Comparison of ENCODE assay signal across 10 cellular contexts in genomic region chr4:105059337-105059736, GRCh38.
DNase-seq lines count a peak whose midpoint lies in the region; ATAC-seq and TF ChIP-seq lines count a peak whose summit lies in the region.
"Had no signal": no experiment of that assay in that cellular context is flagged by ENCODE, and none has a peak within 500 bp of the region (broad histone marks: within the 10 kb centered on the region; RNA-seq: fewer than 3 reads in every experiment).

No MANE protein-coding gene starts in this region.

- in situ Hi-C loops in ACHN (cut with HindIII; ENCODE audit: low pct_ligation_motif_present, low pct_unique_long_range_greater_than_20kb, low sequenced_read_pairs) = no loop called here

- no peak for TF ChIP-seq CTCF in WERI-Rb-1 (IDR thresholded peaks at IDR 0.05; ENCODE audit: low read depth, low read length)

- peak overlapping the region in 2 of 3 donors; percentile 22 to 76 for H3K27ac Mint-ChIP-seq in CD4-positive, CD25-positive, alpha-beta regulatory T cell
- peak overlapping the region; percentile 83 for H3K27ac Mint-ChIP-seq in activated T-helper 17 cell treated with anti-CD3 and anti-CD28 coated beads, Interleukin-2, amount 50 U/mL, for 72 hours

- no peaks in the 10 kb centered on the region for H3K36me3 ChIP-seq in CD4-positive, CD25-positive, alpha-beta regulatory T cell (ENCODE audit: control insufficient read depth, insufficient read depth, low read length)
- H3K36me3 ChIP-seq in WERI-Rb-1 = no peaks in the 10 kb centered on the region
- H3K36me3 ChIP-seq: cardiac muscle cell had no signal

- peaks cover 12% of the 10 kb centered on the region for H3K4me1 ChIP-seq in CD4-positive, CD25-positive, alpha-beta regulatory T cell (ENCODE audit: control insufficient read depth, insufficient read depth, low read length, poor library complexity, severe bottlenecking)

- H3K9me3 Mint-ChIP-seq in CD4-positive, CD25-positive, alpha-beta regulatory T cell = no peaks in the 10 kb centered on the region
- no peaks in the 10 kb centered on the region for H3K9me3 Mint-ChIP-seq in activated T-helper 17 cell treated with anti-CD3 and anti-CD28 coated beads, Interleukin-2, amount 50 U/mL, for 72 hours

- H3K36me3 Mint-ChIP-seq in CD4-positive, CD25-positive, alpha-beta regulatory T cell = no peaks in the 10 kb centered on the region
- no peaks in the 10 kb centered on the region for H3K36me3 Mint-ChIP-seq in activated T-helper 17 cell treated with anti-CD3 and anti-CD28 coated beads, Interleukin-2, amount 50 U/mL, for 72 hours (ENCODE audit: low read depth)

- no peaks in the 10 kb centered on the region for H3K27me3 Mint-ChIP-seq in CD4-positive, CD25-positive, alpha-beta regulatory T cell
- no peaks in the 10 kb centered on the region for H3K27me3 Mint-ChIP-seq in activated T-helper 17 cell treated with anti-CD3 and anti-CD28 coated beads, Interleukin-2, amount 50 U/mL, for 72 hours

- no peak for ATAC-seq in CD4-positive, CD25-positive, alpha-beta regulatory T cell (ENCODE audit: low read depth in 2 of 2)
- ATAC-seq in GM19023 (IDR thresholded peaks at IDR 0.05; ENCODE audit: unreplicated experiment) (peak; percentile 16), HG03097 (IDR thresholded peaks at IDR 0.05; ENCODE audit: low FRiP score, unreplicated experiment) (peak; percentile 10), GM19397 (IDR thresholded peaks at IDR 0.05; ENCODE audit: unreplicated experiment) (no peak)
- peak; percentile 57 for ATAC-seq in activated T-helper 17 cell treated with anti-CD3 and anti-CD28 coated beads, Interleukin-2, amount 50 U/mL, for 72 hours (replicated peaks)

- no peak overlapping the region for H3K4me3 ChIP-seq in CD4-positive, CD25-positive, alpha-beta regulatory T cell (ENCODE audit: low read depth, low read length)
- H3K4me3 ChIP-seq in WERI-Rb-1 (ENCODE audit: low read depth, low read length) = no peak overlapping the region
- H3K4me3 ChIP-seq: cardiac muscle cell had no signal

- H3K9me3 ChIP-seq in CD4-positive, CD25-positive, alpha-beta regulatory T cell (ENCODE audit: control insufficient read depth in 2 of 2, low read length in 2 of 2) = no peaks in the 10 kb centered on the region
- no peaks in the 10 kb centered on the region for H3K9me3 ChIP-seq in WERI-Rb-1 (ENCODE audit: severe bottlenecking)

- H3K4me1 Mint-ChIP-seq in CD4-positive, CD25-positive, alpha-beta regulatory T cell = peaks cover 21 to 42% (median 22%) of the 10 kb centered on the region in 4 donors
- H3K4me1 Mint-ChIP-seq in activated T-helper 17 cell treated with anti-CD3 and anti-CD28 coated beads, Interleukin-2, amount 50 U/mL, for 72 hours = peaks cover 39% of the 10 kb centered on the region

- H3K27ac ChIP-seq in CD4-positive, CD25-positive, alpha-beta regulatory T cell (ENCODE audit: insufficient read depth, low read length, poor library complexity, severe bottlenecking) = no peak overlapping the region
- no peak overlapping the region for H3K27ac ChIP-seq in WERI-Rb-1
- H3K27ac ChIP-seq: cardiac muscle cell had no signal

- DNase-seq in CD4-positive, CD25-positive, alpha-beta regulatory T cell = no peak
- DNase-seq in ACHN = no peak
- no peak for DNase-seq in WERI-Rb-1
- DNase-seq in NCI-H2196 (lab: John Stamatoyannopoulos, UW; ENCODE audit: unreplicated experiment) = no peak
- DNase-seq: DND-41 had no signal

- no peak overlapping the region for H3K4me3 Mint-ChIP-seq in CD4-positive, CD25-positive, alpha-beta regulatory T cell
- peak overlapping the region; percentile 63 for H3K4me3 Mint-ChIP-seq in activated T-helper 17 cell treated with anti-CD3 and anti-CD28 coated beads, Interleukin-2, amount 50 U/mL, for 72 hours

- H3K27me3 ChIP-seq in CD4-positive, CD25-positive, alpha-beta regulatory T cell (ENCODE audit: control insufficient read depth, insufficient read depth, low read length) = no peaks in the 10 kb centered on the region
- no peaks in the 10 kb centered on the region for H3K27me3 ChIP-seq in WERI-Rb-1 (ENCODE audit: insufficient read depth, low read depth, severe bottlenecking)
- H3K27me3 ChIP-seq: cardiac muscle cell had no signal

Comparison
In these comparisons a context has a peak if more than half of its experiments do, and no peak if none do; other contexts are left out.
1. ATAC-seq: peak in GM19023 (single experiment), HG03097 (single experiment) and activated T-helper 17 cell treated with anti-CD3 and anti-CD28 coated beads, Interleukin-2, amount 50 U/mL, for 72 hours (single experiment); none in CD4-positive, CD25-positive, alpha-beta regulatory T cell (0 of 2) and GM19397 (single experiment).